Comparison of ENCODE assay signal across 8 cellular contexts in genomic region chr12:98592825-98593322, GRCh38. TPM values are rescaled to one million over a fixed set of nuclear protein-coding genes. Genes with fewer than 3 reads are reported as not detected.
A peak's percentile ranks its signal among the peaks of the same experiment; 100 is the strongest.
DNase-seq lines count a peak whose midpoint lies in the region; ATAC-seq and TF ChIP-seq lines count a peak whose summit lies in the region.

No MANE protein-coding gene starts in this region.

- no peak for ATAC-seq in natural killer cell treated with Interleukin-12 subunit alpha and Interleukin-12 subunit beta and Interleukin-15 and Interleukin-18, amount 100 ng/mL, for 72 hours
- ATAC-seq in GM18870 (IDR thresholded peaks at IDR 0.05; ENCODE audit: unreplicated experiment), result no peak

- no peaks in the 10 kb centered on the region for H3K9me3 Mint-ChIP-seq in chondrocyte (ENCODE audit: low read depth)
- H3K9me3 Mint-ChIP-seq in natural killer cell treated with Interleukin-12 subunit alpha and Interleukin-12 subunit beta and Interleukin-15 and Interleukin-18, amount 100 ng/mL, for 72 hours, result no peaks in the 10 kb centered on the region

- TF ChIP-seq CTCF in chondrocyte (IDR thresholded peaks at IDR 0.05), result no peak

- peak overlapping the region; percentile 95 for H3K4me3 Mint-ChIP-seq in chondrocyte (ENCODE audit: unreplicated experiment)
- H3K4me3 Mint-ChIP-seq in natural killer cell treated with Interleukin-12 subunit alpha and Interleukin-12 subunit beta and Interleukin-15 and Interleukin-18, amount 100 ng/mL, for 72 hours, result peak overlapping the region; percentile 92

- H3K27me3 Mint-ChIP-seq in chondrocyte (ENCODE audit: low read depth), result no peaks in the 10 kb centered on the region
- no peaks in the 10 kb centered on the region for H3K27me3 Mint-ChIP-seq in natural killer cell treated with Interleukin-12 subunit alpha and Interleukin-12 subunit beta and Interleukin-15 and Interleukin-18, amount 100 ng/mL, for 72 hours

- peaks cover 29% of the 10 kb centered on the region for H3K4me1 Mint-ChIP-seq in chondrocyte (ENCODE audit: low read depth)
- H3K4me1 Mint-ChIP-seq in natural killer cell treated with Interleukin-12 subunit alpha and Interleukin-12 subunit beta and Interleukin-15 and Interleukin-18, amount 100 ng/mL, for 72 hours (ENCODE audit: low read depth in 2 of 2), result peaks cover 27 to 32% of the 10 kb centered on the region in 2 donors

- peaks cover 5% of the 10 kb centered on the region for H3K36me3 Mint-ChIP-seq in chondrocyte (ENCODE audit: low read depth)
- peaks cover 22% of the 10 kb centered on the region for H3K36me3 Mint-ChIP-seq in natural killer cell treated with Interleukin-12 subunit alpha and Interleukin-12 subunit beta and Interleukin-15 and Interleukin-18, amount 100 ng/mL, for 72 hours

- peak overlapping the region; percentile 97 for H3K27ac Mint-ChIP-seq in chondrocyte (ENCODE audit: unreplicated experiment)
- H3K27ac Mint-ChIP-seq in natural killer cell treated with Interleukin-12 subunit alpha and Interleukin-12 subunit beta and Interleukin-15 and Interleukin-18, amount 100 ng/mL, for 72 hours, result peak overlapping the region; percentile 93 to 98

- DNase-seq in NCI-H146 (lab: John Stamatoyannopoulos, UW) (peak; percentile 23), NCI-H146 treated with DMSO at 0.1 percent for 48 hours (lab: John Stamatoyannopoulos, UW; ENCODE audit: unreplicated experiment) (no peak), NCI-H69 (lab: John Stamatoyannopoulos, UW) (peak; percentile 39), chondrocyte (ENCODE audit: low spot score) (no peak), AG08396 (ENCODE audit: low spot score) (no peak)
- DNase-seq in natural killer cell treated with Interleukin-12 subunit alpha and Interleukin-12 subunit beta and Interleukin-15 and Interleukin-18, amount 100 ng/mL, for 72 hours (ENCODE audit: low spot score), result no peak
- no peak for DNase-seq in stimulated activated CD4-positive, alpha-beta T cell treated with anti-CD3 and anti-CD28 coated beads, Interleukin-4, amount 100 ng/mL, for 1 hour

RNA-seq across cellular contexts. Expression of gene SLC25A3, which starts 0.6 kb away (rescaled TPM):
- total RNA-seq in chondrocyte, result 469 to 531 TPM (median 525 TPM) in 3 replicates
- total RNA-seq in natural killer cell treated with Interleukin-12 subunit alpha and Interleukin-12 subunit beta and Interleukin-15 and Interleukin-18, amount 100 ng/mL, for 72 hours, result 100 to 1,000 TPM; 444 to 571 TPM

RNA-seq across cellular contexts. Expression of gene IKBIP, which starts 51.7 kb away (rescaled TPM):
- total RNA-seq in chondrocyte, result 65.0 to 69.5 TPM (median 66.8 TPM) in 3 replicates
- 10 to 100 TPM; 22.1 to 23.9 TPM for total RNA-seq in natural killer cell treated with Interleukin-12 subunit alpha and Interleukin-12 subunit beta and Interleukin-15 and Interleukin-18, amount 100 ng/mL, for 72 hours

RNA-seq across cellular contexts. Expression of gene APAF1, which starts 52.2 kb away (rescaled TPM):
- total RNA-seq in chondrocyte, result 19.2 to 26.7 TPM (median 21.8 TPM) in 3 replicates
- total RNA-seq in natural killer cell treated with Interleukin-12 subunit alpha and Interleukin-12 subunit beta and Interleukin-15 and Interleukin-18, amount 100 ng/mL, for 72 hours, result 10 to 100 TPM; 25.9 to 33.2 TPM

Comparison
In these comparisons a context has a peak if more than half of its experiments do, and no peak if none do; other contexts are left out.
1. DNase-seq: peak in NCI-H146 (single experiment) and NCI-H69 (single experiment); none in NCI-H146 treated with DMSO at 0.1 percent for 48 hours (single experiment), chondrocyte (single experiment), natural killer cell treated with Interleukin-12 subunit alpha and Interleukin-12 subunit beta and Interleukin-15 and Interleukin-18, amount 100 ng/mL, for 72 hours (single experiment), AG08396 (single experiment) and stimulated activated CD4-positive, alpha-beta T cell treated with anti-CD3 and anti-CD28 coated beads, Interleukin-4, amount 100 ng/mL, for 1 hour (single experiment).